13 cellular contexts compared by ENCODE assay signal in genomic region chr20:43508604-43509040, GRCh38. TPM values are rescaled to one million over a fixed set of nuclear protein-coding genes. Genes with fewer than 3 reads are reported as not detected.
DNase-seq lines count a peak whose midpoint lies in the region; ATAC-seq, FAIRE-seq and TF ChIP-seq lines count a peak whose summit lies in the region.
"Had no signal": no experiment of that assay in that cellular context is flagged by ENCODE, and none has a peak within 500 bp of the region (broad histone marks: within the 10 kb centered on the region; RNA-seq: fewer than 3 reads in every experiment).

No MANE protein-coding gene starts in this region.

- no peaks in the 10 kb centered on the region for H3K4me1 Mint-ChIP-seq in activated T-helper 1 cell treated with anti-CD3 and anti-CD28 coated beads, Interleukin-12 subunit alpha, Interleukin-12 subunit beta, Interleukin-2, Interleukin-4 antibody, amounts not matched to agents 30 ng/mL and 10 ng/mL and 1 ng/mL, durations not matched to agents 14 hours and 24 hours and 36 hours (ENCODE audit: low read depth)
- no peaks in the 10 kb centered on the region for H3K4me1 Mint-ChIP-seq in type B pancreatic cell (ENCODE audit: unreplicated experiment)

- H3K27ac Mint-ChIP-seq in activated T-helper 1 cell treated with anti-CD3 and anti-CD28 coated beads, Interleukin-12 subunit alpha, Interleukin-12 subunit beta, Interleukin-2, Interleukin-4 antibody, amounts not matched to agents 30 ng/mL and 10 ng/mL and 1 ng/mL, durations not matched to agents 14 hours and 24 hours and 36 hours, result no peak overlapping the region
- H3K27ac Mint-ChIP-seq in type B pancreatic cell, result no peak overlapping the region
- H3K27ac Mint-ChIP-seq: stimulated activated naive B cell treated with anti-CD40 and anti-IgM and Interleukin-4, amounts not matched to agents 10 μg/mL and 1 μg/mL and 100 μg/mL, for 72 hours had no signal

- H3K27ac ChIP-seq in HepG2 (ENCODE audit: extremely low read length, insufficient read depth, low read length) (no peak overlapping the region), right lobe of liver (no peak overlapping the region), iPS-20b (ENCODE audit: low read length) (no peak overlapping the region), tibial nerve (no peak overlapping the region)
- H3K27ac ChIP-seq: right atrium auricular region had no signal

- no peaks in the 10 kb centered on the region for H3K79me2 ChIP-seq in HepG2 (ENCODE audit: insufficient read depth, low read length)

- peaks cover 39% of the 10 kb centered on the region for H3K27me3 Mint-ChIP-seq in activated T-helper 1 cell treated with anti-CD3 and anti-CD28 coated beads, Interleukin-12 subunit alpha, Interleukin-12 subunit beta, Interleukin-2, Interleukin-4 antibody, amounts not matched to agents 30 ng/mL and 10 ng/mL and 1 ng/mL, durations not matched to agents 14 hours and 24 hours and 36 hours (ENCODE audit: insufficient read depth)
- peaks cover 40% of the 10 kb centered on the region for H3K27me3 Mint-ChIP-seq in type B pancreatic cell

- CTCF ChIA-PET in HepG2 (lab: Yijun Ruan, JAX; ENCODE audit: low intra/inter-chr PET ratio, low total read pairs), result no interaction called here

- H3K36me3 Mint-ChIP-seq in activated T-helper 1 cell treated with anti-CD3 and anti-CD28 coated beads, Interleukin-12 subunit alpha, Interleukin-12 subunit beta, Interleukin-2, Interleukin-4 antibody, amounts not matched to agents 30 ng/mL and 10 ng/mL and 1 ng/mL, durations not matched to agents 14 hours and 24 hours and 36 hours (ENCODE audit: low read depth), result no peaks in the 10 kb centered on the region
- H3K36me3 Mint-ChIP-seq in type B pancreatic cell, result no peaks in the 10 kb centered on the region
- H3K36me3 Mint-ChIP-seq: stimulated activated naive B cell treated with anti-CD40 and anti-IgM and Interleukin-4, amounts not matched to agents 10 μg/mL and 1 μg/mL and 100 μg/mL, for 72 hours had no signal

- H3K9me3 ChIP-seq in HepG2 (ENCODE audit: low read length), result no peaks in the 10 kb centered on the region
- no peaks in the 10 kb centered on the region for H3K9me3 ChIP-seq in right lobe of liver
- no peaks in the 10 kb centered on the region for H3K9me3 ChIP-seq in iPS-20b (ENCODE audit: insufficient read depth, low read depth, low read length)
- H3K9me3 ChIP-seq in tibial nerve, result no peaks in the 10 kb centered on the region
- H3K9me3 ChIP-seq: right atrium auricular region had no signal

- POLR2A ChIA-PET in HepG2 (lab: Yijun Ruan, JAX), result interaction anchor here (0.6 to 2.8 kb wide), 4 partner anchors 22 to 82 kb away, joined by 3 to 13 read pairs (median 4); partner anchors contain the start of genes IFT52 and SRSF6

- no peak for TF ChIP-seq EP300 in HepG2 (IDR thresholded peaks at IDR 0.05; ENCODE audit: low read depth in 2 of 2, low read length in 2 of 2)
- TF ChIP-seq EP300 in HepG2 (CRISPR knock-in tag; IDR thresholded peaks at IDR 0.05; ENCODE audit: borderline replicate concordance), result no peak
- TF ChIP-seq EP300 in tibial nerve (IDR thresholded peaks at IDR 0.05), result no peak

- H3K9me3 Mint-ChIP-seq in activated T-helper 1 cell treated with anti-CD3 and anti-CD28 coated beads, Interleukin-12 subunit alpha, Interleukin-12 subunit beta, Interleukin-2, Interleukin-4 antibody, amounts not matched to agents 30 ng/mL and 10 ng/mL and 1 ng/mL, durations not matched to agents 14 hours and 24 hours and 36 hours, result no peaks in the 10 kb centered on the region
- no peaks in the 10 kb centered on the region for H3K9me3 Mint-ChIP-seq in type B pancreatic cell
- H3K9me3 Mint-ChIP-seq: stimulated activated naive B cell treated with anti-CD40 and anti-IgM and Interleukin-4, amounts not matched to agents 10 μg/mL and 1 μg/mL and 100 μg/mL, for 72 hours had no signal

- H3K36me3 ChIP-seq in HepG2 (replicated peaks in 1 of 2; ENCODE audit: control insufficient read depth in 1 of 2, insufficient read depth in 2 of 2, low read length in 2 of 2) (no peaks in the 10 kb centered on the region), right lobe of liver (no peaks in the 10 kb centered on the region), iPS-20b (ENCODE audit: insufficient read depth, low read depth, low read length) (no peaks in the 10 kb centered on the region), tibial nerve (no peaks in the 10 kb centered on the region)
- H3K36me3 ChIP-seq: right atrium auricular region had no signal

- FAIRE-seq in HepG2 (lab: Jason Lieb, UNC), result no peak

- peaks cover 39% of the 10 kb centered on the region for H3K4me1 ChIP-seq in HepG2 (ENCODE audit: insufficient read depth, low read length)
- H3K4me1 ChIP-seq in right lobe of liver, result peaks cover 0 to 10% (median 0%) of the 10 kb centered on the region in 4 donors
- H3K4me1 ChIP-seq in iPS-20b (ENCODE audit: insufficient read depth, low read length), result peaks cover 3% of the 10 kb centered on the region; the same call in 1 of the 2 replicates
- H3K4me1 ChIP-seq in tibial nerve, result peaks cover 0 to 26% (median 7%) of the 10 kb centered on the region in 4 donors

- TF ChIP-seq RAD21 in HepG2 (CRISPR knock-in tag; IDR thresholded peaks at IDR 0.05), result no peak

- 83% methylated on average over 11 of the region's 11 CpGs for WGBS in HepG2 (ENCODE audit: low lambda C conversion rate)
- WGBS in right lobe of liver (ENCODE audit: insufficient coverage, low coverage, low lambda C conversion rate, missing lambda C conversion rate), result 87% methylated on average over 6 of the region's 11 CpGs
- 72 to 74% methylated on average over 11 of the region's 11 CpGs for WGBS in tibial nerve, 2 donors

- in situ Hi-C loops in HepG2 (cut with HindIII; ENCODE audit: extremely low pct_ligation_motif_present, low pct_unique_long_range_greater_than_20kb), result no loop called here

- no peak for TF ChIP-seq POLR2A in HepG2 (IDR thresholded peaks at IDR 0.05; ENCODE audit: insufficient read depth in 1 of 2, low read depth in 2 of 2, low read length in 2 of 2)
- TF ChIP-seq POLR2A in right lobe of liver (IDR thresholded peaks at IDR 0.05), result no peak
- no peak for TF ChIP-seq POLR2A in tibial nerve (IDR thresholded peaks at IDR 0.05)

- DNase-seq in HepG2 (ENCODE audit: low spot score) (no peak), right lobe of liver (no peak), type B pancreatic cell (ENCODE audit: extremely low spot score, unreplicated experiment) (no peak), tibial nerve (ENCODE audit: low spot score in 2 of 2) (no peak), H4 (ENCODE audit: low spot score) (no peak), T1000 (lab: John Stamatoyannopoulos, UW) (no peak)
- DNase-seq in activated T-helper 1 cell treated with anti-CD3 and anti-CD28 coated beads, Interleukin-12 subunit alpha, Interleukin-12 subunit beta, Interleukin-2, Interleukin-4 antibody, amounts not matched to agents 30 ng/mL and 10 ng/mL and 1 ng/mL, durations not matched to agents 14 hours and 24 hours and 36 hours (ENCODE audit: low spot score), result no peak
- DNase-seq: DMS79 treated with DMSO at 0.1 percent for 48 hours; head of caudate nucleus; NCI-H2171 treated with DMSO at 0.1 percent for 48 hours; stimulated activated naive B cell treated with anti-CD40 and anti-IgM and Interleukin-4, amounts not matched to agents 10 μg/mL and 1 μg/mL and 100 μg/mL, for 72 hours had no signal

- H3K9ac ChIP-seq in HepG2 (ENCODE audit: insufficient read depth, low read depth, low read length) (no peak overlapping the region), iPS-20b (ENCODE audit: low read depth, low read length) (peak overlapping the region; percentile 4; the same call in 1 of the 2 replicates)

- H3K4me3 ChIP-seq in HepG2 (replicated peaks in 1 of 3; ENCODE audit: insufficient read depth in 1 of 3, low read depth in 2 of 3, low read length in 3 of 3) (peak overlapping the region in 1 of 3 experiments; percentile 61; a peak in 1 of 6 replicates), right lobe of liver (no peak overlapping the region), iPS-20b (ENCODE audit: low read length) (peak overlapping the region; percentile 74), tibial nerve (no peak overlapping the region)

- H3K4me2 ChIP-seq in HepG2 (ENCODE audit: low read depth, low read length), result peak overlapping the region; percentile 87

- intact Hi-C loops in HepG2 (cut with micrococcal nuclease; ENCODE audit: unreplicated experiment), result loop anchor here (5.0 kb wide), 1 partner anchor 51 kb away; the partner anchor contains the start of gene SRSF6
- intact Hi-C loops in right lobe of liver (cut with DNase I), result no loop called here
- intact Hi-C loops in activated T-helper 1 cell treated with anti-CD3 and anti-CD28 coated beads, Interleukin-12 subunit alpha, Interleukin-12 subunit beta, Interleukin-2, Interleukin-4 antibody, amounts not matched to agents 30 ng/mL and 10 ng/mL and 1 ng/mL, durations not matched to agents 14 hours and 24 hours and 36 hours (cut with micrococcal nuclease), result no loop called here

- ATAC-seq in HepG2 (no peak), right lobe of liver (no peak)
- ATAC-seq: stimulated activated naive B cell treated with anti-CD40 and anti-IgM and Interleukin-4, amounts not matched to agents 10 μg/mL and 1 μg/mL and 100 μg/mL, for 72 hours had no signal

- TF ChIP-seq CTCF in HepG2 (CRISPR knock-in tag; IDR thresholded peaks at IDR 0.05) (no peak), right lobe of liver (IDR thresholded peaks at IDR 0.05) (no peak), type B pancreatic cell (conservative IDR thresholded peaks at IDR 0.05) (peak; percentile 53), tibial nerve (IDR thresholded peaks at IDR 0.05) (no peak)

- no TSS peak for BruUV-seq in HepG2 (replicated peaks; lab: Mats Ljungman, UMichigan)

- H2AFZ ChIP-seq in HepG2 (ENCODE audit: low read length), result no peak overlapping the region

- peak overlapping the region; percentile 51 for H3K4me3 Mint-ChIP-seq in activated T-helper 1 cell treated with anti-CD3 and anti-CD28 coated beads, Interleukin-12 subunit alpha, Interleukin-12 subunit beta, Interleukin-2, Interleukin-4 antibody, amounts not matched to agents 30 ng/mL and 10 ng/mL and 1 ng/mL, durations not matched to agents 14 hours and 24 hours and 36 hours
- H3K4me3 Mint-ChIP-seq in type B pancreatic cell, result peak overlapping the region; percentile 80

- no peaks in the 10 kb centered on the region for H4K20me1 ChIP-seq in HepG2 (ENCODE audit: insufficient read depth, low read length)

- peaks cover 2 to 18% of the 10 kb centered on the region in 2 experiments; a peak in 3 of 5 replicates for H3K27me3 ChIP-seq in HepG2 (ENCODE audit: control insufficient read depth in 1 of 2, insufficient read depth in 2 of 2, low read length in 2 of 2)
- no peaks in the 10 kb centered on the region for H3K27me3 ChIP-seq in right lobe of liver
- H3K27me3 ChIP-seq in iPS-20b (ENCODE audit: insufficient read depth, low read length), result peaks cover 40% of the 10 kb centered on the region
- peaks cover 0 to 38% of the 10 kb centered on the region in 2 donors for H3K27me3 ChIP-seq in tibial nerve
- H3K27me3 ChIP-seq: right atrium auricular region had no signal

RNA-seq across cellular contexts. Expression of gene L3MBTL1, which starts 1.1 kb away (rescaled TPM):
- total RNA-seq in HepG2 (2016; rRNA removed; fragmentation: Illumina TruSeq; extraction: Trizol) (2.4 and 9.0 TPM in 2 replicates), right lobe of liver (1 to 10 TPM; 1.2 to 3.2 (median 2.4) TPM), type B pancreatic cell (ENCODE audit: low replicate concordance) (12.2 and 23.1 TPM in 2 replicates), tibial nerve (10 to 100 TPM; 17.7 to 29.3 (median 22.7) TPM)
- 2.7 and 2.9 TPM in 2 replicates for total RNA-seq in HepG2 (2016; cell fraction: cytosol; rRNA removed; fragmentation: Illumina TruSeq; extraction: Trizol; ENCODE audit: low read depth)
- 1.7 and 8.3 TPM in 2 replicates for total RNA-seq in HepG2 (2016; cell fraction: insoluble cytoplasmic fraction; rRNA removed; fragmentation: Illumina TruSeq; extraction: Trizol)
- total RNA-seq in HepG2 (2016; cell fraction: membrane; rRNA removed; fragmentation: Illumina TruSeq; extraction: Trizol), result 1.8 and 3.0 TPM in 2 replicates
- 19.0 and 22.4 TPM in 2 replicates for total RNA-seq in HepG2 (2016; cell fraction: nucleus; rRNA removed; fragmentation: Illumina TruSeq; extraction: Trizol)
- polyA plus RNA-seq in HepG2 (2011; rRNA removed), result 17.8 and 23.8 TPM in 2 replicates
- polyA plus RNA-seq in HepG2 (2011; cell fraction: cytosol; rRNA removed), result 2.3 and 3.0 TPM in 2 replicates
- polyA plus RNA-seq in HepG2 (2011; cell fraction: nucleus; rRNA removed), result 165 and 173 TPM in 2 replicates
- polyA plus RNA-seq in HepG2 (2012), result 11.7 and 15.2 TPM in 2 replicates
- polyA plus RNA-seq in HepG2 (2016; cell fraction: cytosol; fragmentation: Illumina TruSeq; extraction: Trizol; ENCODE audit: low read depth), result 0.17 and 0.46 TPM in 2 replicates
- 1.1 and 1.9 TPM in 2 replicates for polyA plus RNA-seq in HepG2 (2016; cell fraction: insoluble cytoplasmic fraction; fragmentation: Illumina TruSeq; extraction: Trizol; ENCODE audit: low read depth)
- 0.76 and 0.97 TPM in 2 replicates for polyA plus RNA-seq in HepG2 (2016; cell fraction: membrane; fragmentation: Illumina TruSeq; extraction: Trizol; ENCODE audit: low read depth)
- polyA plus RNA-seq in HepG2 (2016; cell fraction: nucleus; fragmentation: Illumina TruSeq; extraction: Trizol; ENCODE audit: insufficient read depth, low read depth), result 27.6 and 31.6 TPM in 2 replicates
- polyA minus RNA-seq in HepG2 (2011; rRNA and poly(A)+ RNA removed; ENCODE audit: low replicate concordance), result 21.5 and 30.3 TPM in 2 replicates
- 2.5 TPM in 2 replicates for polyA minus RNA-seq in HepG2 (2011; cell fraction: cytosol; rRNA and poly(A)+ RNA removed)
- polyA minus RNA-seq in HepG2 (2011; cell fraction: nucleus; rRNA and poly(A)+ RNA removed), result 70.9 and 90.3 TPM in 2 replicates
- 8.7 and 8.9 TPM in 2 replicates for total RNA-seq in activated T-helper 1 cell treated with anti-CD3 and anti-CD28 coated beads, Interleukin-12 subunit alpha, Interleukin-12 subunit beta, Interleukin-2, Interleukin-4 antibody, amounts not matched to agents 30 ng/mL and 10 ng/mL and 1 ng/mL, durations not matched to agents 14 hours and 24 hours and 36 hours
- total RNA-seq in H4 (2014; rRNA removed; shearing (Covaris generic)), result 0.76 and 1.1 TPM in 2 replicates

RNA-seq across cellular contexts. Expression of gene SGK2, which starts 50.2 kb away (rescaled TPM):
- total RNA-seq in HepG2 (2016; rRNA removed; fragmentation: Illumina TruSeq; extraction: Trizol) (29.4 and 34.3 TPM in 2 replicates), right lobe of liver (10 to 100 TPM; 47.3 to 80.2 (median 66.9) TPM), type B pancreatic cell (ENCODE audit: low replicate concordance) (9.9 and 10.7 TPM in 2 replicates), tibial nerve (1 to 10 TPM in 3 of 4 donors, under 1 TPM in 1; 0.87 to 3.6 (median 1.3) TPM)
- 8.6 and 11.8 TPM in 2 replicates for total RNA-seq in HepG2 (2016; cell fraction: cytosol; rRNA removed; fragmentation: Illumina TruSeq; extraction: Trizol; ENCODE audit: low read depth)
- 29.7 and 31.2 TPM in 2 replicates for total RNA-seq in HepG2 (2016; cell fraction: insoluble cytoplasmic fraction; rRNA removed; fragmentation: Illumina TruSeq; extraction: Trizol)
- 25.9 and 26.5 TPM in 2 replicates for total RNA-seq in HepG2 (2016; cell fraction: membrane; rRNA removed; fragmentation: Illumina TruSeq; extraction: Trizol)
- 19.8 and 26.8 TPM in 2 replicates for total RNA-seq in HepG2 (2016; cell fraction: nucleus; rRNA removed; fragmentation: Illumina TruSeq; extraction: Trizol)
- 6.2 and 12.6 TPM in 2 replicates for polyA plus RNA-seq in HepG2 (2011; rRNA removed)
- polyA plus RNA-seq in HepG2 (2011; cell fraction: cytosol; rRNA removed), result 3.9 and 5.3 TPM in 2 replicates
- 24.1 and 26.7 TPM in 2 replicates for polyA plus RNA-seq in HepG2 (2011; cell fraction: nucleus; rRNA removed)
- polyA plus RNA-seq in HepG2 (2012), result 6.9 and 8.9 TPM in 2 replicates
- 5.2 and 5.4 TPM in 2 replicates for polyA plus RNA-seq in HepG2 (2016; cell fraction: cytosol; fragmentation: Illumina TruSeq; extraction: Trizol; ENCODE audit: low read depth)
- 21.3 and 23.7 TPM in 2 replicates for polyA plus RNA-seq in HepG2 (2016; cell fraction: insoluble cytoplasmic fraction; fragmentation: Illumina TruSeq; extraction: Trizol; ENCODE audit: low read depth)
- polyA plus RNA-seq in HepG2 (2016; cell fraction: membrane; fragmentation: Illumina TruSeq; extraction: Trizol; ENCODE audit: low read depth), result 14.3 and 14.5 TPM in 2 replicates
- polyA plus RNA-seq in HepG2 (2016; cell fraction: nucleus; fragmentation: Illumina TruSeq; extraction: Trizol; ENCODE audit: insufficient read depth, low read depth), result 36.0 and 42.8 TPM in 2 replicates
- 1.3 and 17.3 TPM in 2 replicates for polyA minus RNA-seq in HepG2 (2011; rRNA and poly(A)+ RNA removed; ENCODE audit: low replicate concordance)
- 4.6 and 10.9 TPM in 2 replicates for polyA minus RNA-seq in HepG2 (2011; cell fraction: cytosol; rRNA and poly(A)+ RNA removed)
- 16.4 and 18.5 TPM in 2 replicates for polyA minus RNA-seq in HepG2 (2011; cell fraction: nucleus; rRNA and poly(A)+ RNA removed)
- total RNA-seq in activated T-helper 1 cell treated with anti-CD3 and anti-CD28 coated beads, Interleukin-12 subunit alpha, Interleukin-12 subunit beta, Interleukin-2, Interleukin-4 antibody, amounts not matched to agents 30 ng/mL and 10 ng/mL and 1 ng/mL, durations not matched to agents 14 hours and 24 hours and 36 hours, result 0.17 TPM in 1 of 2 replicates, not detected in the other
- 0.23 TPM in 1 of 2 replicates, not detected in the other for total RNA-seq in H4 (2014; rRNA removed; shearing (Covaris generic))

RNA-seq across cellular contexts. Expression of gene SRSF6, which starts 50.9 kb away (rescaled TPM):
- total RNA-seq in HepG2 (2016; rRNA removed; fragmentation: Illumina TruSeq; extraction: Trizol) (184 and 194 TPM in 2 replicates), right lobe of liver (100 to 1,000 TPM in 1 of 6 experiments, 10 to 100 TPM in 5; 35.1 to 111 (median 76.8) TPM), type B pancreatic cell (ENCODE audit: low replicate concordance) (203 and 280 TPM in 2 replicates), tibial nerve (100 to 1,000 TPM in 2 of 4 donors, 10 to 100 TPM in 2; 82.8 to 117 (median 103) TPM)
- 15.0 and 16.0 TPM in 2 replicates for total RNA-seq in HepG2 (2016; cell fraction: cytosol; rRNA removed; fragmentation: Illumina TruSeq; extraction: Trizol; ENCODE audit: low read depth)
- 174 and 198 TPM in 2 replicates for total RNA-seq in HepG2 (2016; cell fraction: insoluble cytoplasmic fraction; rRNA removed; fragmentation: Illumina TruSeq; extraction: Trizol)
- 47.5 and 54.5 TPM in 2 replicates for total RNA-seq in HepG2 (2016; cell fraction: membrane; rRNA removed; fragmentation: Illumina TruSeq; extraction: Trizol)
- 244 and 253 TPM in 2 replicates for total RNA-seq in HepG2 (2016; cell fraction: nucleus; rRNA removed; fragmentation: Illumina TruSeq; extraction: Trizol)
- polyA plus RNA-seq in HepG2 (2011; rRNA removed), result 151 and 156 TPM in 2 replicates
- 62.2 and 93.1 TPM in 2 replicates for polyA plus RNA-seq in HepG2 (2011; cell fraction: cytosol; rRNA removed)
- 386 and 421 TPM in 2 replicates for polyA plus RNA-seq in HepG2 (2011; cell fraction: nucleus; rRNA removed)
- polyA plus RNA-seq in HepG2 (2012), result 116 and 122 TPM in 2 replicates
- 13.9 and 17.6 TPM in 2 replicates for polyA plus RNA-seq in HepG2 (2016; cell fraction: cytosol; fragmentation: Illumina TruSeq; extraction: Trizol; ENCODE audit: low read depth)
- polyA plus RNA-seq in HepG2 (2016; cell fraction: insoluble cytoplasmic fraction; fragmentation: Illumina TruSeq; extraction: Trizol; ENCODE audit: low read depth), result 195 and 211 TPM in 2 replicates
- 30.9 and 36.1 TPM in 2 replicates for polyA plus RNA-seq in HepG2 (2016; cell fraction: membrane; fragmentation: Illumina TruSeq; extraction: Trizol; ENCODE audit: low read depth)
- 597 and 599 TPM in 2 replicates for polyA plus RNA-seq in HepG2 (2016; cell fraction: nucleus; fragmentation: Illumina TruSeq; extraction: Trizol; ENCODE audit: insufficient read depth, low read depth)
- polyA minus RNA-seq in HepG2 (2011; rRNA and poly(A)+ RNA removed; ENCODE audit: low replicate concordance), result 66.2 and 97.9 TPM in 2 replicates
- polyA minus RNA-seq in HepG2 (2011; cell fraction: cytosol; rRNA and poly(A)+ RNA removed), result 39.1 and 45.4 TPM in 2 replicates
- polyA minus RNA-seq in HepG2 (2011; cell fraction: nucleus; rRNA and poly(A)+ RNA removed), result 358 and 382 TPM in 2 replicates
- total RNA-seq in activated T-helper 1 cell treated with anti-CD3 and anti-CD28 coated beads, Interleukin-12 subunit alpha, Interleukin-12 subunit beta, Interleukin-2, Interleukin-4 antibody, amounts not matched to agents 30 ng/mL and 10 ng/mL and 1 ng/mL, durations not matched to agents 14 hours and 24 hours and 36 hours, result 207 and 219 TPM in 2 replicates
- total RNA-seq in H4 (2014; rRNA removed; shearing (Covaris generic)), result 37.8 and 41.9 TPM in 2 replicates
